Comparison of ENCODE assay signal across 17 cellular contexts in the genomic region with DNA sequence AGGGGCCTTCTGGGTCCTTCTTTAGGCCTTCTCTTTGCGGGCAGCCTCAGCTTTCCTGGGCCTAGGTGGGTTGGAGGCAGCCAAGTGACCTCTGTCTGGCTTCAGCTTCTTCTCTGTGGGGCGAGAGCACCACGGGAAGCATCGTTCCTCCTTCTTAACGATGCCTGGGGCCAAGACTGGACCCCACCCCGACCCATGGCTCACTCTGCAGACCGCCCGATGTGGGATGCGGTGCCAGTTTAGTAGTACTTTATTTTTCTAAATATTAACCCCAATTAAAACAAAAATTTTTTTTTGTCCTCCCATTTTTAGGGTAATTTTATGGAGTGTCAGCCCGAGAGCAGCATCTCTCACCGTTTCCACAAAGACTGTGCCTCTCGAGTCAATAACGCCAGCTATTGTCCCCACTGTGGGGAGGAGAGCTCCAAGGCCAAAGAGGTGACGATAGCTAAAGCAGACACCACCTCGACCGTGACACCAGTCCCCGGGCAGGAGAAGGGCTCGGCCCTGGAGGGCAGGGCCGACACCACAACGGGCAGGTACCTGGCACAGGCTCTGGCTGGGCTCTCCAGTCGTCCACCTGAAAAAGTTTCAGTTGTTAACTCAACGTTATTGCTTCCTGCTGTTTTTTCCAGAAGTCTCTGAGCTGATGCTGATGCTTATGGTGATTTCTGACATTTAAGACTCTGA.
DNase-seq lines count a peak whose midpoint lies in the region; ATAC-seq, FAIRE-seq and TF ChIP-seq lines count a peak whose summit lies in the region.
"Had no signal": no experiment of that assay in that cellular context is flagged by ENCODE, and none has a peak within 500 bp of the region (broad histone marks: within the 10 kb centered on the region; RNA-seq: fewer than 3 reads in every experiment).

No MANE protein-coding gene starts in this region.

- FAIRE-seq in kidney (lab: Jason Lieb, UNC) = no peak
- FAIRE-seq: GM18507 had no signal

- no peak overlapping the region for H3K4me3 Mint-ChIP-seq in activated T-cell treated with anti-CD3 and anti-CD28 coated beads, Interleukin-2, amount 50 U/mL, for 72 hours
- no peak overlapping the region for H3K4me3 Mint-ChIP-seq in WTC11
- H3K4me3 Mint-ChIP-seq: CD8-positive, alpha-beta memory T cell; GM23338 had no signal

- DNase-seq in activated T-cell treated with anti-CD3 and anti-CD28 coated beads, Interleukin-2, amount 50 U/mL, for 72 hours = no peak
- no peak for DNase-seq in activated T-cell treated with anti-CD3 and anti-CD28 coated beads, Interleukin-2, amount 50 U/mL, for 1 hour
- no peak for DNase-seq in WTC11 (ENCODE audit: low spot score)
- DNase-seq in kidney = peak; percentile 55
- DNase-seq in sigmoid colon = peak; percentile 34
- DNase-seq in ovary = no peak
- DNase-seq in lower lobe of right lung = no peak
- DNase-seq: 8988T; AML-193; Caco-2; CD8-positive, alpha-beta memory T cell; DMS53; GF-D8; H7 had no signal

- POLR2A ChIA-PET in WTC11 (lab: Charles Lee) = no interaction called here

- TF ChIP-seq POLR2A in sigmoid colon (IDR thresholded peaks at IDR 0.05) (no peak), ovary (IDR thresholded peaks at IDR 0.05) (no peak)

- no peak overlapping the region for H3K27ac ChIP-seq in kidney (ENCODE audit: low read depth in 2 of 2, low read length in 2 of 2)
- H3K27ac ChIP-seq in sigmoid colon = no peak overlapping the region
- no peak overlapping the region for H3K27ac ChIP-seq in ovary
- H3K27ac ChIP-seq in lower lobe of right lung = no peak overlapping the region
- H3K27ac ChIP-seq: BLaER1 had no signal

- H3K9me3 ChIP-seq in kidney (ENCODE audit: control insufficient read depth in 1 of 2, low read length in 2 of 2) = no peaks in the 10 kb centered on the region
- H3K9me3 ChIP-seq in sigmoid colon = no peaks in the 10 kb centered on the region
- no peaks in the 10 kb centered on the region for H3K9me3 ChIP-seq in ovary
- no peaks in the 10 kb centered on the region for H3K9me3 ChIP-seq in lower lobe of right lung
- H3K9me3 ChIP-seq: BLaER1, Caco-2 had no signal

- peaks cover 3 to 5% of the 10 kb centered on the region in 2 donors for H3K36me3 Mint-ChIP-seq in activated T-cell treated with anti-CD3 and anti-CD28 coated beads, Interleukin-2, amount 50 U/mL, for 72 hours (ENCODE audit: insufficient read depth in 2 of 2)
- peaks cover 40% of the 10 kb centered on the region for H3K36me3 Mint-ChIP-seq in WTC11

- no peaks in the 10 kb centered on the region for H3K9me3 Mint-ChIP-seq in activated T-cell treated with anti-CD3 and anti-CD28 coated beads, Interleukin-2, amount 50 U/mL, for 72 hours
- no peaks in the 10 kb centered on the region for H3K9me3 Mint-ChIP-seq in WTC11
- H3K9me3 Mint-ChIP-seq: CD8-positive, alpha-beta memory T cell; GM23338 had no signal

- H3K27me3 Mint-ChIP-seq in activated T-cell treated with anti-CD3 and anti-CD28 coated beads, Interleukin-2, amount 50 U/mL, for 72 hours (ENCODE audit: low read depth) = no peaks in the 10 kb centered on the region
- no peaks in the 10 kb centered on the region for H3K27me3 Mint-ChIP-seq in WTC11 (ENCODE audit: low read depth)

- H3K36me3 ChIP-seq in kidney (ENCODE audit: control insufficient read depth in 1 of 2, insufficient read depth in 2 of 2, low read length in 2 of 2) = peaks cover 32 to 48% of the 10 kb centered on the region in 2 donors
- H3K36me3 ChIP-seq in sigmoid colon = peaks cover 15 to 84% (median 44%) of the 10 kb centered on the region in 4 donors
- no peaks in the 10 kb centered on the region for H3K36me3 ChIP-seq in ovary
- H3K36me3 ChIP-seq in lower lobe of right lung = peaks cover 79% of the 10 kb centered on the region

- intact Hi-C loops in kidney (cut with DNase I) = no loop called here
- intact Hi-C loops in sigmoid colon (cut with DNase I) = no loop called here
- intact Hi-C loops in ovary (cut with DNase I) = no loop called here
- intact Hi-C loops in lower lobe of right lung (cut with DNase I) = no loop called here

- WGBS in sigmoid colon, 2 donors = 91 to 95% methylated on average over 22 of the region's 22 CpGs
- WGBS in ovary, 3 donors = 91% methylated on average over 22 of the region's 22 CpGs

- TF ChIP-seq EP300 in sigmoid colon (IDR thresholded peaks at IDR 0.05) (no peak), ovary (IDR thresholded peaks at IDR 0.05) (no peak)

- CTCF ChIA-PET in WTC11 (lab: Charles Lee) = interaction anchor here (1.6 to 2.0 kb wide), 2 partner anchors 102 to 194 kb away, joined by 3 to 4 read pairs; no protein-coding TSS in a partner anchor

- H3K4me1 ChIP-seq in kidney (ENCODE audit: control insufficient read depth in 1 of 2, insufficient read depth in 1 of 2, low read depth in 1 of 2, low read length in 2 of 2) (no peaks in the 10 kb centered on the region), sigmoid colon (no peaks in the 10 kb centered on the region), ovary (ENCODE audit: insufficient read depth) (no peaks in the 10 kb centered on the region), lower lobe of right lung (no peaks in the 10 kb centered on the region)
- H3K4me1 ChIP-seq: BLaER1, Caco-2 had no signal

- peak overlapping the region; percentile 7 for H3K27ac Mint-ChIP-seq in activated T-cell treated with anti-CD3 and anti-CD28 coated beads, Interleukin-2, amount 50 U/mL, for 72 hours
- H3K27ac Mint-ChIP-seq in WTC11 = peak overlapping the region; percentile 7; the same call in 1 of the 2 replicates
- H3K27ac Mint-ChIP-seq: GM23338 had no signal

- no peak overlapping the region for H3K4me3 ChIP-seq in kidney (ENCODE audit: low read length in 2 of 2)
- no peak overlapping the region for H3K4me3 ChIP-seq in sigmoid colon
- H3K4me3 ChIP-seq in ovary = no peak overlapping the region
- H3K4me3 ChIP-seq in lower lobe of right lung = no peak overlapping the region
- H3K4me3 ChIP-seq: BLaER1, GM23338 had no signal

- no peak for ATAC-seq in activated T-cell treated with anti-CD3 and anti-CD28 coated beads, Interleukin-2, amount 50 U/mL, for 72 hours (replicated peaks in 1 of 2)
- ATAC-seq in WTC11 (no peak), lower lobe of right lung (no peak)
- ATAC-seq: GM23338 had no signal

- H3K9ac ChIP-seq in kidney (ENCODE audit: low read length in 2 of 2) = no peak overlapping the region
- H3K9ac ChIP-seq: BLaER1 had no signal

- TF ChIP-seq CTCF in WTC11 (IDR thresholded peaks at IDR 0.05) (no peak), kidney (IDR thresholded peaks at IDR 0.05; ENCODE audit: borderline replicate concordance, extremely low read depth, insufficient read depth) (no peak), sigmoid colon (IDR thresholded peaks at IDR 0.05) (no peak), ovary (IDR thresholded peaks at IDR 0.05) (no peak), lower lobe of right lung (IDR thresholded peaks at IDR 0.05) (no peak)

- H3K27me3 ChIP-seq in sigmoid colon = no peaks in the 10 kb centered on the region
- H3K27me3 ChIP-seq in ovary = no peaks in the 10 kb centered on the region
- no peaks in the 10 kb centered on the region for H3K27me3 ChIP-seq in lower lobe of right lung (ENCODE audit: low read depth)
- H3K27me3 ChIP-seq: BLaER1 had no signal

- no peaks in the 10 kb centered on the region for H3K4me1 Mint-ChIP-seq in activated T-cell treated with anti-CD3 and anti-CD28 coated beads, Interleukin-2, amount 50 U/mL, for 72 hours (ENCODE audit: low read depth)
- peaks cover 3% of the 10 kb centered on the region; the same call in 1 of the 2 replicates for H3K4me1 Mint-ChIP-seq in WTC11

TF ChIP-seq in WTC11, 78 proteins besides CTCF, POLR2A, EP300 and RAD21 (continues in another document):
- TF ChIP-seq CREM (CRISPR knock-in tag; IDR thresholded peaks at IDR 0.05) (no peak), ATF3 (CRISPR knock-in tag; conservative IDR thresholded peaks at IDR 0.05) (no peak), SMAD4 (CRISPR knock-in tag; IDR thresholded peaks at IDR 0.05) (no peak), FOXK1 (CRISPR knock-in tag; IDR thresholded peaks at IDR 0.05) (no peak), ZNF423 (CRISPR knock-in tag; IDR thresholded peaks at IDR 0.05) (no peak), ZNF317 (CRISPR knock-in tag; IDR thresholded peaks at IDR 0.05; ENCODE audit: borderline replicate concordance, low read depth) (no peak), ELF4 (CRISPR knock-in tag; IDR thresholded peaks at IDR 0.05; ENCODE audit: low read depth) (no peak), ESRRA (CRISPR knock-in tag; IDR thresholded peaks at IDR 0.05; ENCODE audit: borderline replicate concordance) (no peak), ATF6 (CRISPR knock-in tag; IDR thresholded peaks at IDR 0.05) (no peak), NR3C1 (CRISPR knock-in tag; conservative IDR thresholded peaks at IDR 0.05; ENCODE audit: low read depth) (no peak), TEAD4 (CRISPR knock-in tag; IDR thresholded peaks at IDR 0.05) (no peak)
- TF ChIP-seq, protein P1, sequence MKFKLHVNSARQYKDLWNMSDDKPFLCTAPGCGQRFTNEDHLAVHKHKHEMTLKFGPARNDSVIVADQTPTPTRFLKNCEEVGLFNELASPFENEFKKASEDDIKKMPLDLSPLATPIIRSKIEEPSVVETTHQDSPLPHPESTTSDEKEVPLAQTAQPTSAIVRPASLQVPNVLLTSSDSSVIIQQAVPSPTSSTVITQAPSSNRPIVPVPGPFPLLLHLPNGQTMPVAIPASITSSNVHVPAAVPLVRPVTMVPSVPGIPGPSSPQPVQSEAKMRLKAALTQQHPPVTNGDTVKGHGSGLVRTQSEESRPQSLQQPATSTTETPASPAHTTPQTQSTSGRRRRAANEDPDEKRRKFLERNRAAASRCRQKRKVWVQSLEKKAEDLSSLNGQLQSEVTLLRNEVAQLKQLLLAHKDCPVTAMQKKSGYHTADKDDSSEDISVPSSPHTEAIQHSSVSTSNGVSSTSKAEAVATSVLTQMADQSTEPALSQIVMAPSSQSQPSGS (CRISPR knock-in tag; IDR thresholded peaks at IDR 0.05; ENCODE audit: borderline replicate concordance, low read depth) = no peak

Comparison
In these comparisons a context has a peak if more than half of its experiments do, and no peak if none do; other contexts are left out.
1. DNase-seq: peak in kidney (single experiment) and sigmoid colon (single experiment); none in activated T-cell treated with anti-CD3 and anti-CD28 coated beads, Interleukin-2, amount 50 U/mL, for 72 hours (0 of 2), activated T-cell treated with anti-CD3 and anti-CD28 coated beads, Interleukin-2, amount 50 U/mL, for 1 hour (single experiment), WTC11 (single experiment), ovary (0 of 5) and lower lobe of right lung (single experiment).